ENCODE assay signal across 10 cellular contexts in the genomic region with DNA sequence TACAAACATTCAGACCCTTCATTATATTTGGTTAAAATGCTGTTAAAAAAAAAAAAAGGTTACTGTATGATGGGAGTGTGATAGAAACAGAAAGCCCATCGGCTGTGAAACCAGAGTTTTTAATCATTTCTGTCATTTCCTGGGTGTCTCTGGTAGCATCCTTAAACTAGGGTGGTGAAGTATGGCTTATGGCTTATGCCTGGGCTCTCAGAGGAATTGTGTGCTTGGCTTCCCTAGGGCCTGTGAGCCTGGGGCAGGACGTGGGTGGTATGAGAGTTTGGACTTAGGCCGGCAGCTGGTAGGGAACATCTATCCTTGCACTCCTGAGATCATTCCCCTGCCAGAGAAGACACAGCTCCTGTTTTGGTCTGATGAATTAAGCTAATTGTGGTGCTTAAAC. TPM values are rescaled to one million over a fixed set of nuclear protein-coding genes. Genes with fewer than 3 reads are reported as not detected.
DNase-seq lines count a peak whose midpoint lies in the region; ATAC-seq and TF ChIP-seq lines count a peak whose summit lies in the region.
"Had no signal": no experiment of that assay in that cellular context is flagged by ENCODE, and none has a peak within 500 bp of the region (broad histone marks: within the 10 kb centered on the region; RNA-seq: fewer than 3 reads in every experiment).

No MANE protein-coding gene starts in this region.

- peaks cover 20% of the 10 kb centered on the region for H3K36me3 Mint-ChIP-seq in activated T-helper 1 cell treated with anti-CD3 and anti-CD28 coated beads, Interleukin-12 subunit alpha, Interleukin-12 subunit beta, Interleukin-2, Interleukin-4 antibody, amounts not matched to agents 30 ng/mL and 10 ng/mL and 1 ng/mL, durations not matched to agents 14 hours and 24 hours and 36 hours (ENCODE audit: low read depth)

- TF ChIP-seq CTCF in spleen (IDR thresholded peaks at IDR 0.05 in 8 of 11, conservative IDR thresholded peaks at IDR 0.05 in 3 of 11) = no peak

- H3K27ac Mint-ChIP-seq in activated T-helper 1 cell treated with anti-CD3 and anti-CD28 coated beads, Interleukin-12 subunit alpha, Interleukin-12 subunit beta, Interleukin-2, Interleukin-4 antibody, amounts not matched to agents 30 ng/mL and 10 ng/mL and 1 ng/mL, durations not matched to agents 14 hours and 24 hours and 36 hours = no peak overlapping the region
- H3K27ac Mint-ChIP-seq: activated naive CD4-positive, alpha-beta T cell treated with anti-CD3 and anti-CD28 coated beads, Interleukin-2, amount 50 U/mL, for 24 hours had no signal

- H3K4me3 Mint-ChIP-seq in activated T-helper 1 cell treated with anti-CD3 and anti-CD28 coated beads, Interleukin-12 subunit alpha, Interleukin-12 subunit beta, Interleukin-2, Interleukin-4 antibody, amounts not matched to agents 30 ng/mL and 10 ng/mL and 1 ng/mL, durations not matched to agents 14 hours and 24 hours and 36 hours = no peak overlapping the region
- H3K4me3 Mint-ChIP-seq: activated naive CD4-positive, alpha-beta T cell treated with anti-CD3 and anti-CD28 coated beads, Interleukin-2, amount 50 U/mL, for 24 hours had no signal

- H3K4me1 ChIP-seq in spleen = peaks cover 0 to 13% (median 6%) of the 10 kb centered on the region in 6 donors

- intact Hi-C loops in left colon (cut with DNase I, micrococcal nuclease) = loop anchor here in 1 of 2 donors (5.0 kb wide), 1 partner anchor 127 kb away; a partner anchor contains a TSS
- intact Hi-C loops in activated T-helper 1 cell treated with anti-CD3 and anti-CD28 coated beads, Interleukin-12 subunit alpha, Interleukin-12 subunit beta, Interleukin-2, Interleukin-4 antibody, amounts not matched to agents 30 ng/mL and 10 ng/mL and 1 ng/mL, durations not matched to agents 14 hours and 24 hours and 36 hours (cut with micrococcal nuclease) = loop anchor here (2.0 kb wide), 2 partner anchors 50 to 132 kb away; no protein-coding TSS in a partner anchor
- intact Hi-C loops in spleen (cut with DNase I; ENCODE audit: low total_unique reads) = loop anchor here (5.0 kb wide), 1 partner anchor 127 kb away; a partner anchor contains a TSS

- H3K27me3 ChIP-seq in spleen (replicated peaks in 1 of 7) = no peaks in the 10 kb centered on the region
- H3K27me3 ChIP-seq: stomach had no signal

- no peaks in the 10 kb centered on the region for H3K9me3 ChIP-seq in spleen
- H3K9me3 ChIP-seq: stomach had no signal

- H3K27ac ChIP-seq in spleen = no peak overlapping the region

- no peak for DNase-seq in left colon
- no peak for DNase-seq in putamen (ENCODE audit: low spot score)
- DNase-seq in activated T-helper 1 cell treated with anti-CD3 and anti-CD28 coated beads, Interleukin-12 subunit alpha, Interleukin-12 subunit beta, Interleukin-2, Interleukin-4 antibody, amounts not matched to agents 30 ng/mL and 10 ng/mL and 1 ng/mL, durations not matched to agents 14 hours and 24 hours and 36 hours (ENCODE audit: low spot score) = no peak
- no peak for DNase-seq in spleen
- no peak for DNase-seq in stimulated activated CD4-positive, alpha-beta T cell treated with anti-CD3 and anti-CD28 coated beads, Interleukin-2, amount 100 ng/mL, for 48 hours

- ATAC-seq in GM18517 (IDR thresholded peaks at IDR 0.05; ENCODE audit: unreplicated experiment) (peak; percentile 63), GM21390 (IDR thresholded peaks at IDR 0.05; ENCODE audit: unreplicated experiment) (peak; percentile 61), HG03280 (IDR thresholded peaks at IDR 0.05; ENCODE audit: unreplicated experiment) (peak; percentile 53), left colon (peak; percentile 22)

- H3K9me3 Mint-ChIP-seq in activated T-helper 1 cell treated with anti-CD3 and anti-CD28 coated beads, Interleukin-12 subunit alpha, Interleukin-12 subunit beta, Interleukin-2, Interleukin-4 antibody, amounts not matched to agents 30 ng/mL and 10 ng/mL and 1 ng/mL, durations not matched to agents 14 hours and 24 hours and 36 hours = no peaks in the 10 kb centered on the region
- H3K9me3 Mint-ChIP-seq: activated naive CD4-positive, alpha-beta T cell treated with anti-CD3 and anti-CD28 coated beads, Interleukin-2, amount 50 U/mL, for 24 hours had no signal

- H3K27me3 Mint-ChIP-seq in activated T-helper 1 cell treated with anti-CD3 and anti-CD28 coated beads, Interleukin-12 subunit alpha, Interleukin-12 subunit beta, Interleukin-2, Interleukin-4 antibody, amounts not matched to agents 30 ng/mL and 10 ng/mL and 1 ng/mL, durations not matched to agents 14 hours and 24 hours and 36 hours (ENCODE audit: insufficient read depth) = no peaks in the 10 kb centered on the region
- H3K27me3 Mint-ChIP-seq: activated naive CD4-positive, alpha-beta T cell treated with anti-CD3 and anti-CD28 coated beads, Interleukin-2, amount 50 U/mL, for 24 hours had no signal

- H3K36me3 ChIP-seq in spleen = peaks cover 0 to 63% (median 35%) of the 10 kb centered on the region in 6 donors

- TF ChIP-seq POLR2A in spleen (IDR thresholded peaks at IDR 0.05) = no peak

- no peak overlapping the region for H3K4me3 ChIP-seq in spleen
- H3K4me3 ChIP-seq: stomach had no signal

- 69 to 85% (median 78%) methylated on average over 3 of the region's 3 CpGs for WGBS in spleen, 5 donors

- H3K4me1 Mint-ChIP-seq in activated T-helper 1 cell treated with anti-CD3 and anti-CD28 coated beads, Interleukin-12 subunit alpha, Interleukin-12 subunit beta, Interleukin-2, Interleukin-4 antibody, amounts not matched to agents 30 ng/mL and 10 ng/mL and 1 ng/mL, durations not matched to agents 14 hours and 24 hours and 36 hours (ENCODE audit: low read depth) = peaks cover 22% of the 10 kb centered on the region

RNA-seq across cellular contexts. Expression of a gene that starts 52.2 kb away (rescaled TPM):
- total RNA-seq in left colon = 10 to 100 TPM; 29.7 to 37.5 TPM
- 29.7 and 40.7 TPM in 2 replicates for total RNA-seq in activated T-helper 1 cell treated with anti-CD3 and anti-CD28 coated beads, Interleukin-12 subunit alpha, Interleukin-12 subunit beta, Interleukin-2, Interleukin-4 antibody, amounts not matched to agents 30 ng/mL and 10 ng/mL and 1 ng/mL, durations not matched to agents 14 hours and 24 hours and 36 hours
- total RNA-seq in spleen = 10 to 100 TPM; 30.8 to 59.8 (median 44.8) TPM
- polyA plus RNA-seq in spleen = 10 to 100 TPM; 10.8 to 15.8 (median 12.9) TPM
